ENCODE assay signal across 23 cellular contexts in the genomic region with DNA sequence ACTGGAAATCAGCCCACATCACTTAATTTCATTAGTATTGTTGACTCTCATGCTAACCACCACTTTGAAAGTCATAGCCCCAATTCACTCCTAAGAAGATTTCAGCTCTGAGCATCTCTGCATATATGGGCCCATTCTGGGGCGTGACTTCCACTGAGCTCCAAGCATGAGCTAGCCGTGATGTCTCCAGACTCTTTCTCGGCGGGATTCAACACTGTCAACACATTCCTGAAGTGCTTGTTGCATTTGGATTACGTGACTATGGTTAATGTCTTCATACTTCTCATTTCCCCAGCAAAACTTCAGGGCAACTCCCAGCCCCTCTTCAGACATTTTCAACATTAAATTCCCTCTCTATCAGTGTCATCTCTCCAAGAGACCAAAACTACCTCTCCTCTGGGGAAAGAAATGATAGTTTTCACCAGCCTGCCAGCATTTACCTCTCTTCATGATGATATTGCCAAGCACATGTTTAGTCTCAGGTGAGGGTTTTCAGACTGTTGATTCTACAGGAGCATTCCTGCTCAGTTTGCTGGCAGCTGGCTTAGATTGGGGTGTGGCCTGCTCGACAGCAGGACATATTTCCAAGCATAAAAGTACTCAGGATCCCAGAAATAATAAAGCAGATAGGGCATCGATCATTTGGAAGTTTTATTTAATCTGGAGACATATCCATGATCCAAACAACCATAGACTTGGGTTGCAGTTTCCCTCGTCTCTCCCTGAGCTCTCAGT.
A peak's percentile ranks its signal among the peaks of the same experiment; 100 is the strongest.
DNase-seq lines count a peak whose midpoint lies in the region; ATAC-seq, FAIRE-seq and TF ChIP-seq lines count a peak whose summit lies in the region.
"Had no signal": no experiment of that assay in that cellular context is flagged by ENCODE, and none has a peak within 500 bp of the region (broad histone marks: within the 10 kb centered on the region; RNA-seq: fewer than 3 reads in every experiment).

No MANE protein-coding gene starts in this region.

- H3K27me3 ChIP-seq in astrocyte (ENCODE audit: insufficient read depth, low read length): no peaks in the 10 kb centered on the region
- H3K27me3 ChIP-seq: adrenal gland, MG63 had no signal

- no peaks in the 10 kb centered on the region for H3K9me3 ChIP-seq in astrocyte (ENCODE audit: insufficient read depth, low read depth, low read length)
- H3K9me3 ChIP-seq: adrenal gland, MG63 had no signal

- H4K20me1 ChIP-seq in astrocyte (ENCODE audit: insufficient read depth, low read length): peaks cover 5% of the 10 kb centered on the region

- H3K27ac Mint-ChIP-seq in astrocyte (ENCODE audit: unreplicated experiment): no peak overlapping the region
- H3K27ac Mint-ChIP-seq in activated T-helper 1 cell treated with anti-CD3 and anti-CD28 coated beads, Interleukin-12 subunit alpha, Interleukin-12 subunit beta, Interleukin-2, Interleukin-4 antibody, amounts not matched to agents 30 ng/mL and 10 ng/mL and 1 ng/mL, durations not matched to agents 14 hours and 24 hours and 36 hours: no peak overlapping the region
- H3K27ac Mint-ChIP-seq: activated CD4-positive, alpha-beta T cell treated with anti-CD3 and anti-CD28 coated beads, Interleukin-2, amount 10 ng/mL, durations not matched to agents 24 days and 14 days; effector memory CD8-positive, alpha-beta T cell; IgD-negative memory B cell; stimulated activated effector memory CD8-positive, alpha-beta T cell treated with anti-CD3 and anti-CD28 coated beads, Interleukin-12 subunit alpha, Interleukin-12 subunit beta, amount 100 ng/mL, for 72 hours had no signal

- TF ChIP-seq CTCF in astrocyte (IDR thresholded peaks at IDR 0.05; ENCODE audit: insufficient read depth, low read depth, low read length): no peak
- TF ChIP-seq CTCF in fibroblast of villous mesenchyme (IDR thresholded peaks at IDR 0.05; ENCODE audit: insufficient read depth, low read depth, low read length): no peak

- H3K9me3 Mint-ChIP-seq in astrocyte (ENCODE audit: unreplicated experiment): no peaks in the 10 kb centered on the region
- no peaks in the 10 kb centered on the region for H3K9me3 Mint-ChIP-seq in activated T-helper 1 cell treated with anti-CD3 and anti-CD28 coated beads, Interleukin-12 subunit alpha, Interleukin-12 subunit beta, Interleukin-2, Interleukin-4 antibody, amounts not matched to agents 30 ng/mL and 10 ng/mL and 1 ng/mL, durations not matched to agents 14 hours and 24 hours and 36 hours
- H3K9me3 Mint-ChIP-seq: activated CD4-positive, alpha-beta T cell treated with anti-CD3 and anti-CD28 coated beads, Interleukin-2, amount 10 ng/mL, durations not matched to agents 24 days and 14 days; effector memory CD8-positive, alpha-beta T cell; IgD-negative memory B cell; stimulated activated effector memory CD8-positive, alpha-beta T cell treated with anti-CD3 and anti-CD28 coated beads, Interleukin-12 subunit alpha, Interleukin-12 subunit beta, amount 100 ng/mL, for 72 hours had no signal

- H3K4me3 ChIP-seq in astrocyte (ENCODE audit: insufficient read depth, low read depth, low read length): no peak overlapping the region
- H3K4me3 ChIP-seq in fibroblast of villous mesenchyme (ENCODE audit: low read depth, low read length): no peak overlapping the region
- H3K4me3 ChIP-seq: adrenal gland, MG63 had no signal

- H3K9ac ChIP-seq in astrocyte (ENCODE audit: low read length): peak overlapping the region; percentile 19

- H3K4me1 Mint-ChIP-seq in astrocyte (ENCODE audit: low read depth, unreplicated experiment): peaks cover 12% of the 10 kb centered on the region
- H3K4me1 Mint-ChIP-seq in activated T-helper 1 cell treated with anti-CD3 and anti-CD28 coated beads, Interleukin-12 subunit alpha, Interleukin-12 subunit beta, Interleukin-2, Interleukin-4 antibody, amounts not matched to agents 30 ng/mL and 10 ng/mL and 1 ng/mL, durations not matched to agents 14 hours and 24 hours and 36 hours (ENCODE audit: low read depth): no peaks in the 10 kb centered on the region
- H3K4me1 Mint-ChIP-seq: activated CD4-positive, alpha-beta T cell treated with anti-CD3 and anti-CD28 coated beads, Interleukin-2, amount 10 ng/mL, durations not matched to agents 24 days and 14 days; IgD-negative memory B cell; stimulated activated effector memory CD8-positive, alpha-beta T cell treated with anti-CD3 and anti-CD28 coated beads, Interleukin-12 subunit alpha, Interleukin-12 subunit beta, amount 100 ng/mL, for 72 hours had no signal

- intact Hi-C loops in sciatic nerve (cut with DNase I): no loop called here
- intact Hi-C loops in activated T-helper 1 cell treated with anti-CD3 and anti-CD28 coated beads, Interleukin-12 subunit alpha, Interleukin-12 subunit beta, Interleukin-2, Interleukin-4 antibody, amounts not matched to agents 30 ng/mL and 10 ng/mL and 1 ng/mL, durations not matched to agents 14 hours and 24 hours and 36 hours (cut with micrococcal nuclease): no loop called here

- peaks cover 33% of the 10 kb centered on the region for H3K36me3 Mint-ChIP-seq in astrocyte (ENCODE audit: low read depth, unreplicated experiment)
- peaks cover 5% of the 10 kb centered on the region for H3K36me3 Mint-ChIP-seq in activated T-helper 1 cell treated with anti-CD3 and anti-CD28 coated beads, Interleukin-12 subunit alpha, Interleukin-12 subunit beta, Interleukin-2, Interleukin-4 antibody, amounts not matched to agents 30 ng/mL and 10 ng/mL and 1 ng/mL, durations not matched to agents 14 hours and 24 hours and 36 hours (ENCODE audit: low read depth)

- H2AFZ ChIP-seq in astrocyte (ENCODE audit: low read depth, low read length): no peak overlapping the region

- peak; percentile 44 for DNase-seq in ELR (ENCODE audit: low read depth)
- DNase-seq in astrocyte (ENCODE audit: low read depth): peak; percentile 56
- peak; percentile 60 for DNase-seq in fibroblast of villous mesenchyme (ENCODE audit: low read depth)
- DNase-seq in sciatic nerve (ENCODE audit: low spot score): no peak
- DNase-seq in GM19240 (ENCODE audit: insufficient read length, low spot score): no peak
- DNase-seq in activated T-cell treated with anti-CD3 and anti-CD28 coated beads, Interleukin-2, amount 50 U/mL, for 1 hour: no peak
- DNase-seq in activated T-helper 1 cell treated with anti-CD3 and anti-CD28 coated beads, Interleukin-12 subunit alpha, Interleukin-12 subunit beta, Interleukin-2, Interleukin-4 antibody, amounts not matched to agents 30 ng/mL and 10 ng/mL and 1 ng/mL, durations not matched to agents 14 hours and 24 hours and 36 hours (ENCODE audit: low spot score): no peak
- DNase-seq: activated CD4-positive, alpha-beta T cell treated with anti-CD3 and anti-CD28 coated beads, Interleukin-2, amount 10 ng/mL, durations not matched to agents 24 days and 14 days; activated effector memory CD4-positive, alpha-beta T cell treated with Interleukin-2 at 50 U/mL for 16 hours; adrenal gland; cerebellar nuclear complex; effector memory CD8-positive, alpha-beta T cell; left colon; MG63; NCI-H1436; NCI-H526 treated with DMSO at 0.1 percent for 48 hours; stimulated activated CD4-positive, alpha-beta T cell treated with anti-CD3 and anti-CD28 coated beads, Interleukin-15, amount 100 ng/mL, for 24 hours had no signal

- H3K36me3 ChIP-seq in astrocyte (ENCODE audit: insufficient read depth, low read length): peaks cover 92% of the 10 kb centered on the region

- no peaks in the 10 kb centered on the region for H3K27me3 Mint-ChIP-seq in astrocyte (ENCODE audit: low read depth, unreplicated experiment)
- H3K27me3 Mint-ChIP-seq in activated T-helper 1 cell treated with anti-CD3 and anti-CD28 coated beads, Interleukin-12 subunit alpha, Interleukin-12 subunit beta, Interleukin-2, Interleukin-4 antibody, amounts not matched to agents 30 ng/mL and 10 ng/mL and 1 ng/mL, durations not matched to agents 14 hours and 24 hours and 36 hours (ENCODE audit: insufficient read depth): no peaks in the 10 kb centered on the region
- H3K27me3 Mint-ChIP-seq: activated CD4-positive, alpha-beta T cell treated with anti-CD3 and anti-CD28 coated beads, Interleukin-2, amount 10 ng/mL, durations not matched to agents 24 days and 14 days; effector memory CD8-positive, alpha-beta T cell; IgD-negative memory B cell had no signal

- H3K4me1 ChIP-seq in astrocyte (ENCODE audit: insufficient read depth, low read length): no peaks in the 10 kb centered on the region
- H3K4me1 ChIP-seq: adrenal gland had no signal

- H3K27ac ChIP-seq in astrocyte (ENCODE audit: low read depth, low read length): peak overlapping the region; percentile 54
- H3K27ac ChIP-seq: adrenal gland had no signal

- FAIRE-seq in astrocyte (lab: Jason Lieb, UNC): peak; percentile 13
- FAIRE-seq: frontal cortex, H1 had no signal

- H3K4me2 ChIP-seq in astrocyte (ENCODE audit: low read length): peak overlapping the region; percentile 3

- H3K4me3 Mint-ChIP-seq in astrocyte (ENCODE audit: unreplicated experiment): no peak overlapping the region
- H3K4me3 Mint-ChIP-seq in activated T-helper 1 cell treated with anti-CD3 and anti-CD28 coated beads, Interleukin-12 subunit alpha, Interleukin-12 subunit beta, Interleukin-2, Interleukin-4 antibody, amounts not matched to agents 30 ng/mL and 10 ng/mL and 1 ng/mL, durations not matched to agents 14 hours and 24 hours and 36 hours: no peak overlapping the region
- H3K4me3 Mint-ChIP-seq: activated CD4-positive, alpha-beta T cell treated with anti-CD3 and anti-CD28 coated beads, Interleukin-2, amount 10 ng/mL, durations not matched to agents 24 days and 14 days; effector memory CD8-positive, alpha-beta T cell; IgD-negative memory B cell; stimulated activated effector memory CD8-positive, alpha-beta T cell treated with anti-CD3 and anti-CD28 coated beads, Interleukin-12 subunit alpha, Interleukin-12 subunit beta, amount 100 ng/mL, for 72 hours had no signal

- ATAC-seq in sciatic nerve: peak; percentile 31
- ATAC-seq in GM18909 (IDR thresholded peaks at IDR 0.05; ENCODE audit: poor library complexity, unreplicated experiment): no peak
- ATAC-seq: effector memory CD8-positive, alpha-beta T cell; left colon; Right ventricle myocardium inferior; stimulated activated effector memory CD8-positive, alpha-beta T cell treated with anti-CD3 and anti-CD28 coated beads, Interleukin-12 subunit alpha, Interleukin-12 subunit beta, amount 100 ng/mL, for 72 hours had no signal

- H3K79me2 ChIP-seq in astrocyte (ENCODE audit: insufficient read depth, low read length): peaks cover 4% of the 10 kb centered on the region

Comparison
In these comparisons a context has a peak if more than half of its experiments do, and no peak if none do; other contexts are left out.
1. DNase-seq: peak in ELR (single experiment), astrocyte (single experiment) and fibroblast of villous mesenchyme (single experiment); none in sciatic nerve (single experiment), GM19240 (single experiment), activated T-cell treated with anti-CD3 and anti-CD28 coated beads, Interleukin-2, amount 50 U/mL, for 1 hour (single experiment) and activated T-helper 1 cell treated with anti-CD3 and anti-CD28 coated beads, Interleukin-12 subunit alpha, Interleukin-12 subunit beta, Interleukin-2, Interleukin-4 antibody, amounts not matched to agents 30 ng/mL and 10 ng/mL and 1 ng/mL, durations not matched to agents 14 hours and 24 hours and 36 hours (single experiment).